Comparison of ENCODE assay signal across 31 cellular contexts in the genomic region with DNA sequence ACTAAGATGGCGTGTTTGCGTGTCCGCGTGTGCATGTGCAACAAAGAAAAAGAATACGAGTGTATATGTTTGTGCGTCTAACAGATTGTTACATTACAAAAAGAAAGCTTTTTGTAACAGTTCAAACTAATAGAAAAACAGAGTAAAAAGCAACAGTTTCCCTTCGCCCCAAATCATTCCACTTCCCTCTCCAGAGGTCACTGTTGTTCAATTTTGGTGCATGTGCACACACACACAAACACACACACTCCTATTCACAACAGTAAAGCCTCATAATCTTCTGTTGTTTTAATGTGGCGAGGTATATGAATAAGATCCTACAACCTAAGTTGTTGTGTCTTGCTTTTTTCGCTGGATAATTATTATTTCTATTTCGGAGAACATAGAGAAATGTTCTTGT.
"Had no signal": no experiment of that assay in that cellular context is flagged by ENCODE, and none has a peak within 500 bp of the region (broad histone marks: within the 10 kb centered on the region; RNA-seq: fewer than 3 reads in every experiment).

No MANE protein-coding gene starts in this region.

- H3K36me3 ChIP-seq: ascending aorta, cardiac muscle cell, SJCRH30, WERI-Rb-1 had no signal

- ATAC-seq: activated T-cell treated with anti-CD3 and anti-CD28 coated beads, Interleukin-2, amount 50 U/mL, for 72 hours; activated T-helper 17 cell treated with anti-CD3 and anti-CD28 coated beads, Interleukin-2, amount 50 U/mL, for 72 hours; Panc1 had no signal

- DNase-seq: activated CD4-positive, alpha-beta memory T cell treated with anti-CD3 and anti-CD28 coated beads, Interleukin-2, amount 10 ng/mL, durations not matched to agents 7 days and 5 days; activated CD4-positive, alpha-beta T cell treated with anti-CD3 and anti-CD28 coated beads for 1 hour; activated CD4-positive, alpha-beta T cell treated with anti-CD3 and anti-CD28 coated beads for 48 hours; activated CD4-positive, CD25-positive, alpha-beta regulatory T cell; activated effector memory CD4-positive, alpha-beta T cell treated with anti-CD3 and anti-CD28 coated beads, Interleukin-2, amount 50 U/mL, for 16 hours; activated naive CD4-positive, alpha-beta T cell treated with Interleukin-2 at 50 U/mL for 16 hours; activated naive CD8-positive, alpha-beta T cell treated with anti-CD3 and anti-CD28 coated beads, Interleukin-2, amount 10 ng/mL, durations not matched to agents 7 days and 5 days; activated T-cell treated with anti-CD3 and anti-CD28 coated beads, Interleukin-2, amount 50 U/mL, for 1 hour; activated T-cell treated with anti-CD3 and anti-CD28 coated beads, Interleukin-2, amount 50 U/mL, for 72 hours; amygdala; NCI-H1105; NCI-H1417 treated with DMSO at 0.1 percent for 48 hours; NCI-H1694; NCI-H1930; NCI-H2081 treated with DMSO at 0.1 percent for 48 hours; NCI-H226; NCI-H446 treated with DMSO at 0.1 percent for 48 hours; NCI-H524; OCI-M1; SHP77; SJCRH30; SW 1271; T-helper 1 cell; T-helper 2 cell; T-helper 9 cell; WERI-Rb-1 had no signal

- H3K27me3 ChIP-seq: ascending aorta, cardiac muscle cell had no signal

- H3K4me3 ChIP-seq: ascending aorta, cardiac muscle cell, SJCRH30 had no signal

- H3K9ac ChIP-seq: KMS-11 had no signal

- H3K4me1 ChIP-seq: ascending aorta, SJCRH30 had no signal

- H3K4me2 ChIP-seq: KMS-11 had no signal

- H3K27ac ChIP-seq: ascending aorta, cardiac muscle cell, KMS-11, SJCRH30, WERI-Rb-1 had no signal

- H3K9me3 ChIP-seq: ascending aorta, SJCRH30 had no signal
